6 cellular contexts compared by ENCODE assay signal in genomic region chrX:69546978-69547377, GRCh38. TPM values are rescaled to one million over a fixed set of nuclear protein-coding genes. Genes with fewer than 3 reads are reported as not detected.
"Had no signal": no experiment of that assay in that cellular context is flagged by ENCODE, and none has a peak within 500 bp of the region (broad histone marks: within the 10 kb centered on the region; RNA-seq: fewer than 3 reads in every experiment).

No MANE protein-coding gene starts in this region.

- H3K4me3 Mint-ChIP-seq: IgD-negative memory B cell had no signal

- H3K27ac ChIP-seq: HL-60 had no signal

- H3K27ac Mint-ChIP-seq: IgD-negative memory B cell had no signal

- H3K4me3 ChIP-seq: K562 had no signal

- DNase-seq: IMR-90, KBM-7, KG1 had no signal

- ATAC-seq: K562 had no signal

RNA-seq across cellular contexts. Expression of gene NALF2, which starts 42.9 kb away (rescaled TPM):
- total RNA-seq: IMR-90, K562 had no signal
